Comparison of ENCODE assay signal across 8 cellular contexts in the genomic region with DNA sequence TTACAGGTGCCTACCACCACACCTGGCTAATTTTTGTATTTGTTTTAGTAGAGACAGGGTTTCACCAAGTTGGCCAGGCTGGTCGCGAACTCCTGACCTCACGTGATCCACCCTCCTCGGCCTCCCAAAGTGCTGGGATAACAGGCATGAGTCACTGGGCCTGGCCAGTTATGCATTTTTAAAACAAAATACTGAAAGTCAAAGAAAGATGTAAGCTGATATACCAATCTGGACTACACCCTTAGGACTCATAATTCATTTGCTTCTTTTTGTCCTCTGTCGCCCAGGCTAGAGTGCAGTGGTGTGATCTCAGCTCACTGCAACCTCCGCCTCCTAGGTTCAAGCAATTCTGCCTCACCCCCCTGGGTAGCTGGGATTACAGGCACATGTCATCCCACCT. TPM values are rescaled to one million over a fixed set of nuclear protein-coding genes. Genes with fewer than 3 reads are reported as not detected.
DNase-seq lines count a peak whose midpoint lies in the region; ATAC-seq and TF ChIP-seq lines count a peak whose summit lies in the region.
"Not testable (repeated sequence)": the region's sequence is repeated elsewhere in the genome, so short reads cannot be mapped to it uniquely, and the experiment has no call there.

No MANE protein-coding gene starts in this region.

- not testable (repeated sequence) for H3K36me3 ChIP-seq in brain microvascular endothelial cell (replicated peaks)

- H3K27me3 ChIP-seq in brain microvascular endothelial cell (replicated peaks) = not testable (repeated sequence)

- in situ Hi-C loops in brain microvascular endothelial cell (cut with HindIII; ENCODE audit: low pct_ligation_motif_present, low sequenced_read_pairs) = not testable (repeated sequence)

- ATAC-seq in SK-N-SH treated with all-trans-retinoic acid at 6 μM for 48 hours = peak; percentile 75

- not testable (repeated sequence) for TF ChIP-seq CTCF in brain microvascular endothelial cell (IDR thresholded peaks at IDR 0.05; ENCODE audit: low read depth, low read length, missing control alignments)

- H3K27ac ChIP-seq in brain microvascular endothelial cell = peak overlapping the region; percentile 8

- not testable (repeated sequence) for H3K4me3 ChIP-seq in brain microvascular endothelial cell (ENCODE audit: low read depth, low read length)

- DNase-seq in EH (ENCODE audit: low read depth) (peak; percentile 50), HCEC 1CT (peak; percentile 57), LHCN-M2 (ENCODE audit: low read depth) (peak; percentile 76), NCI-H69 (lab: John Stamatoyannopoulos, UW) (peak; percentile 43), brain microvascular endothelial cell (peak; percentile 73), fibroblast of peridontal ligament (ENCODE audit: extremely low read depth) (peak; percentile 75), iris pigment epithelial cell (ENCODE audit: low read depth) (peak; percentile 56)

RNA-seq across cellular contexts. Expression of a gene that starts 14.3 kb away (rescaled TPM):
- total RNA-seq in LHCN-M2 (2014; rRNA removed) = 107 and 111 TPM in 2 replicates
- polyA plus RNA-seq in LHCN-M2 (2012) = 73.8 TPM
